ENCODE assay signal across 12 cellular contexts in genomic region chr4:81839347-81840042, GRCh38.
DNase-seq lines count a peak whose midpoint lies in the region; ATAC-seq, FAIRE-seq and TF ChIP-seq lines count a peak whose summit lies in the region.
"Had no signal": no experiment of that assay in that cellular context is flagged by ENCODE, and none has a peak within 500 bp of the region (broad histone marks: within the 10 kb centered on the region; RNA-seq: fewer than 3 reads in every experiment).

No MANE protein-coding gene starts in this region.

- intact Hi-C loops in activated CD4-positive, alpha-beta T cell treated with anti-CD3 and anti-CD28 coated beads for 36 hours (cut with DNase I, micrococcal nuclease): loop anchor here (1.0 to 10.0 kb wide), 3 partner anchors 11 to 365 kb away; no protein-coding TSS in a partner anchor

- CTCF ChIA-PET in activated CD4-positive, alpha-beta T cell treated with anti-CD3 and anti-CD28 coated beads for 36 hours (lab: Charles Lee): interaction anchor here (0.7 to 2.2 kb wide), 3 partner anchors 7 to 372 kb away, joined by 3 to 8 read pairs (median 3); no protein-coding TSS in a partner anchor

- ATAC-seq in activated CD4-positive, alpha-beta T cell treated with anti-CD3 and anti-CD28 coated beads for 36 hours: peak; percentile 82
- ATAC-seq in HG02642 (IDR thresholded peaks at IDR 0.05; ENCODE audit: poor library complexity, unreplicated experiment) (peak; percentile 67), GM21367 (IDR thresholded peaks at IDR 0.05; ENCODE audit: unreplicated experiment) (no peak)

- TF ChIP-seq CTCF in GM10266 (IDR thresholded peaks at IDR 0.05; ENCODE audit: control insufficient read depth, insufficient read depth, low read depth, missing control alignments): no peak

- H3K4me1 Mint-ChIP-seq in activated CD4-positive, alpha-beta T cell treated with anti-CD3 and anti-CD28 coated beads for 36 hours: peaks cover 12% of the 10 kb centered on the region

- TF ChIP-seq POLR2A in GM12892 (IDR thresholded peaks at IDR 0.05; ENCODE audit: low read depth, low read length): no peak

- no peak overlapping the region for H3K27ac Mint-ChIP-seq in activated CD4-positive, alpha-beta T cell treated with anti-CD3 and anti-CD28 coated beads for 36 hours
- H3K27ac Mint-ChIP-seq: activated CD4-positive, alpha-beta memory T cell treated with anti-CD3 and anti-CD28 coated beads for 36 hours had no signal

- FAIRE-seq in GM12892 (lab: Jason Lieb, UNC): no peak

- POLR2A ChIA-PET in activated CD4-positive, alpha-beta T cell treated with anti-CD3 and anti-CD28 coated beads for 36 hours (lab: Charles Lee): interaction anchor here (0.6 kb wide), 1 partner anchor 72 kb away, joined by 3 read pairs; no protein-coding TSS in a partner anchor

- no peaks in the 10 kb centered on the region for H3K36me3 Mint-ChIP-seq in activated CD4-positive, alpha-beta T cell treated with anti-CD3 and anti-CD28 coated beads for 36 hours (ENCODE audit: low read depth)
- H3K36me3 Mint-ChIP-seq: activated CD4-positive, alpha-beta memory T cell treated with anti-CD3 and anti-CD28 coated beads for 36 hours had no signal

- DNase-seq in activated CD4-positive, alpha-beta T cell treated with anti-CD3 and anti-CD28 coated beads for 36 hours: peak; percentile 34
- no peak for DNase-seq in activated CD4-positive, alpha-beta T cell treated with anti-CD3 and anti-CD28 coated beads, Interleukin-2, amount 50 U/mL, for 48 hours
- DNase-seq in NCI-H226: peak; percentile 26
- DNase-seq in pons (ENCODE audit: low spot score): peak; percentile 64
- DNase-seq in GM10266 (ENCODE audit: extremely low spot score): no peak
- DNase-seq in GM12892 (ENCODE audit: insufficient read length): no peak
- DNase-seq: activated CD4-positive, alpha-beta memory T cell treated with anti-CD3 and anti-CD28 coated beads for 36 hours; GM23248; Kasumi-1; mesenchymal stem cell had no signal

- no peaks in the 10 kb centered on the region for H3K9me3 Mint-ChIP-seq in activated CD4-positive, alpha-beta T cell treated with anti-CD3 and anti-CD28 coated beads for 36 hours (ENCODE audit: low read depth)
- H3K9me3 Mint-ChIP-seq: activated CD4-positive, alpha-beta memory T cell treated with anti-CD3 and anti-CD28 coated beads for 36 hours had no signal

- H3K4me3 Mint-ChIP-seq in activated CD4-positive, alpha-beta T cell treated with anti-CD3 and anti-CD28 coated beads for 36 hours: no peak overlapping the region
- H3K4me3 Mint-ChIP-seq: activated CD4-positive, alpha-beta memory T cell treated with anti-CD3 and anti-CD28 coated beads for 36 hours had no signal

- H3K27me3 Mint-ChIP-seq in activated CD4-positive, alpha-beta T cell treated with anti-CD3 and anti-CD28 coated beads for 36 hours: no peaks in the 10 kb centered on the region
- H3K27me3 Mint-ChIP-seq: activated CD4-positive, alpha-beta memory T cell treated with anti-CD3 and anti-CD28 coated beads for 36 hours had no signal

Comparison
In these comparisons a context has a peak if more than half of its experiments do, and no peak if none do; other contexts are left out.
1. DNase-seq: peak in activated CD4-positive, alpha-beta T cell treated with anti-CD3 and anti-CD28 coated beads for 36 hours (single experiment), NCI-H226 (single experiment) and pons (single experiment); none in activated CD4-positive, alpha-beta T cell treated with anti-CD3 and anti-CD28 coated beads, Interleukin-2, amount 50 U/mL, for 48 hours (0 of 2), GM10266 (single experiment) and GM12892 (single experiment).